ENCODE assay signal across 9 cellular contexts in genomic region chr2:120231974-120232635, GRCh38. TPM values are rescaled to one million over a fixed set of nuclear protein-coding genes. Genes with fewer than 3 reads are reported as not detected.
DNase-seq lines count a peak whose midpoint lies in the region; ATAC-seq and TF ChIP-seq lines count a peak whose summit lies in the region.
"Had no signal": no experiment of that assay in that cellular context is flagged by ENCODE, and none has a peak within 500 bp of the region (broad histone marks: within the 10 kb centered on the region; RNA-seq: fewer than 3 reads in every experiment).

No MANE protein-coding gene starts in this region.

- no peak overlapping the region for H2AK5ac ChIP-seq in trophoblast cell (ENCODE audit: low read length)

- no peak overlapping the region for H2BK12ac ChIP-seq in trophoblast cell (ENCODE audit: low read length)

- H3K4me3 ChIP-seq in BLaER1 treated with 17β-estradiol and CSF1 and Interleukin-3, amounts not matched to agents 10 nM and 100 nM: peak overlapping the region; percentile 43 to 66 (median 53)
- H3K4me3 ChIP-seq in gastroesophageal sphincter: peak overlapping the region; percentile 34 to 46
- H3K4me3 ChIP-seq in spleen: peak overlapping the region; percentile 1 to 69 (median 46)
- H3K4me3 ChIP-seq in trophoblast cell (ENCODE audit: low read depth, low read length): no peak overlapping the region

- H3K4ac ChIP-seq in trophoblast cell (ENCODE audit: low read depth, low read length): no peak overlapping the region

- no peak overlapping the region for H2BK5ac ChIP-seq in trophoblast cell (ENCODE audit: low read depth, low read length, poor library complexity)

- peak overlapping the region; percentile 82 to 95 (median 84) for H3K27ac Mint-ChIP-seq in IgD-negative memory B cell
- peak overlapping the region; percentile 98 for H3K27ac Mint-ChIP-seq in activated CD8-positive, alpha-beta memory T cell treated with anti-CD3 and anti-CD28 coated beads, Interleukin-2, amount 10 ng/mL, durations not matched to agents 7 days and 5 days

- no peak for TF ChIP-seq POLR2A in gastroesophageal sphincter (IDR thresholded peaks at IDR 0.05)
- TF ChIP-seq POLR2A in spleen (IDR thresholded peaks at IDR 0.05): no peak

- WGBS in gastroesophageal sphincter (ENCODE audit: low coverage in 1 of 2), 2 donors: 47 to 55% methylated on average over 6 to 10 of the region's 15 CpGs
- 9 to 14% (median 12%) methylated on average over 12 to 15 of the region's 15 CpGs for WGBS in spleen, 5 donors
- WGBS in trophoblast cell (ENCODE audit: extremely low coverage, insufficient coverage, insufficient read length): no CpG with 5 or more reads among the region's 15 CpGs

- ATAC-seq in activated CD8-positive, alpha-beta memory T cell treated with anti-CD3 and anti-CD28 coated beads, Interleukin-2, amount 10 ng/mL, durations not matched to agents 7 days and 5 days: peak; percentile 93
- ATAC-seq in gastroesophageal sphincter: peak; percentile 61

- H3K36me3 ChIP-seq in BLaER1 treated with 17β-estradiol and CSF1 and Interleukin-3, amounts not matched to agents 10 nM and 100 nM: no peaks in the 10 kb centered on the region
- H3K36me3 ChIP-seq in gastroesophageal sphincter (no peaks in the 10 kb centered on the region), spleen (no peaks in the 10 kb centered on the region), trophoblast cell (ENCODE audit: control insufficient read depth in 1 of 2, insufficient read depth in 2 of 2, low read length in 2 of 2) (no peaks in the 10 kb centered on the region)

- no peaks in the 10 kb centered on the region for H3K79me2 ChIP-seq in trophoblast cell (ENCODE audit: control insufficient read depth, insufficient read depth, low read length, poor library complexity)

- no peaks in the 10 kb centered on the region for H3K27me3 Mint-ChIP-seq in IgD-negative memory B cell
- no peaks in the 10 kb centered on the region for H3K27me3 Mint-ChIP-seq in activated CD8-positive, alpha-beta memory T cell treated with anti-CD3 and anti-CD28 coated beads, Interleukin-2, amount 10 ng/mL, durations not matched to agents 7 days and 5 days

- H3K27me3 ChIP-seq in BLaER1 treated with 17β-estradiol and CSF1 and Interleukin-3, amounts not matched to agents 10 nM and 100 nM: peaks cover 0 to 10% (median 0%) of the 10 kb centered on the region in 11 experiments; a peak in 2 of 22 replicates
- H3K27me3 ChIP-seq in gastroesophageal sphincter: no peaks in the 10 kb centered on the region
- no peaks in the 10 kb centered on the region for H3K27me3 ChIP-seq in spleen (replicated peaks in 1 of 7)
- H3K27me3 ChIP-seq in trophoblast cell (ENCODE audit: insufficient read depth, low read length): no peaks in the 10 kb centered on the region

- peaks cover 19 to 32% (median 31%) of the 10 kb centered on the region in 3 donors for H3K4me1 Mint-ChIP-seq in IgD-negative memory B cell
- H3K4me1 Mint-ChIP-seq in activated CD8-positive, alpha-beta memory T cell treated with anti-CD3 and anti-CD28 coated beads, Interleukin-2, amount 10 ng/mL, durations not matched to agents 7 days and 5 days: peaks cover 48% of the 10 kb centered on the region

- no peaks in the 10 kb centered on the region for H3K79me1 ChIP-seq in trophoblast cell (ENCODE audit: low read length)

- no peak overlapping the region for H3K18ac ChIP-seq in trophoblast cell (ENCODE audit: low read length)

- no peak overlapping the region for H2BK120ac ChIP-seq in trophoblast cell (ENCODE audit: insufficient read depth, low read length, poor library complexity)

- intact Hi-C loops in spleen (cut with DNase I; ENCODE audit: low total_unique reads): no loop called here

- peak overlapping the region; percentile 70 to 93 (median 88) for H3K4me2 ChIP-seq in BLaER1 treated with 17β-estradiol and CSF1 and Interleukin-3, amounts not matched to agents 10 nM and 100 nM
- H3K4me2 ChIP-seq in trophoblast cell (ENCODE audit: low read length): no peak overlapping the region

- no peak for TF ChIP-seq EP300 in gastroesophageal sphincter (IDR thresholded peaks at IDR 0.05)

- H3K36me3 Mint-ChIP-seq in IgD-negative memory B cell: no peaks in the 10 kb centered on the region
- peaks cover 40% of the 10 kb centered on the region for H3K36me3 Mint-ChIP-seq in activated CD8-positive, alpha-beta memory T cell treated with anti-CD3 and anti-CD28 coated beads, Interleukin-2, amount 10 ng/mL, durations not matched to agents 7 days and 5 days

- no peak overlapping the region for H4K91ac ChIP-seq in trophoblast cell (ENCODE audit: low read depth, low read length)

- peaks cover 12 to 64% (median 47%) of the 10 kb centered on the region in 10 experiments for H3K4me1 ChIP-seq in BLaER1 treated with 17β-estradiol and CSF1 and Interleukin-3, amounts not matched to agents 10 nM and 100 nM
- peaks cover 0 to 21% (median 0%) of the 10 kb centered on the region in 3 donors for H3K4me1 ChIP-seq in gastroesophageal sphincter
- H3K4me1 ChIP-seq in spleen: peaks cover 24 to 66% (median 42%) of the 10 kb centered on the region in 6 donors
- peaks cover 2 to 4% of the 10 kb centered on the region in 2 experiments for H3K4me1 ChIP-seq in trophoblast cell (ENCODE audit: control insufficient read depth in 1 of 2, insufficient read depth in 2 of 2, low read length in 2 of 2)

- H3K9me3 Mint-ChIP-seq in IgD-negative memory B cell: peaks cover 0 to 3% (median 0%) of the 10 kb centered on the region in 3 donors
- H3K9me3 Mint-ChIP-seq in activated CD8-positive, alpha-beta memory T cell treated with anti-CD3 and anti-CD28 coated beads, Interleukin-2, amount 10 ng/mL, durations not matched to agents 7 days and 5 days (ENCODE audit: low read depth): no peaks in the 10 kb centered on the region

- DNase-seq in GM20000 (ENCODE audit: low spot score) (peak; percentile 82), spleen (peak; percentile 81), trophoblast cell (no peak), NCI-H2171 (lab: John Stamatoyannopoulos, UW) (no peak)
- peak; percentile 93 for DNase-seq in activated CD8-positive, alpha-beta memory T cell treated with anti-CD3 and anti-CD28 coated beads, Interleukin-2, amount 10 ng/mL, durations not matched to agents 7 days and 5 days

- TF ChIP-seq CTCF in GM20000 (IDR thresholded peaks at IDR 0.05; ENCODE audit: extremely low read depth, missing control alignments) (no peak), gastroesophageal sphincter (IDR thresholded peaks at IDR 0.05) (no peak), spleen (IDR thresholded peaks at IDR 0.05 in 8 of 11, conservative IDR thresholded peaks at IDR 0.05 in 3 of 11) (no peak)

- peak overlapping the region; percentile 89 to 96 (median 92) for H3K4me3 Mint-ChIP-seq in IgD-negative memory B cell
- H3K4me3 Mint-ChIP-seq in activated CD8-positive, alpha-beta memory T cell treated with anti-CD3 and anti-CD28 coated beads, Interleukin-2, amount 10 ng/mL, durations not matched to agents 7 days and 5 days: peak overlapping the region; percentile 97

- H4K8ac ChIP-seq in trophoblast cell (ENCODE audit: low read depth, low read length): no peak overlapping the region

- CTCF ChIA-PET in activated CD8-positive, alpha-beta memory T cell treated with anti-CD3 and anti-CD28 coated beads, Interleukin-2, amount 10 ng/mL, durations not matched to agents 7 days and 5 days (lab: Charles Lee): interaction anchor here (0.7 to 4.9 kb wide), 13 partner anchors 9 to 81 kb away, joined by 3 to 29 read pairs (median 4); partner anchors contain the start of genes RALB and TMEM185B

- peak overlapping the region in 9 of 11 experiments; percentile 5 to 59 (median 52); a peak in 18 of 22 replicates for H3K27ac ChIP-seq in BLaER1 treated with 17β-estradiol and CSF1 and Interleukin-3, amounts not matched to agents 10 nM and 100 nM
- peak overlapping the region in 3 of 4 donors; percentile 33 to 61 (median 51) for H3K27ac ChIP-seq in gastroesophageal sphincter
- peak overlapping the region; percentile 64 to 91 (median 88) for H3K27ac ChIP-seq in spleen
- H3K27ac ChIP-seq in trophoblast cell (ENCODE audit: low read depth, low read length): no peak overlapping the region
- H3K27ac ChIP-seq: HL-60 had no signal

- no peak overlapping the region for H3K14ac ChIP-seq in trophoblast cell (ENCODE audit: low read length)

- no peak overlapping the region for H4K12ac ChIP-seq in trophoblast cell (ENCODE audit: low read depth, low read length)

- peak overlapping the region; percentile 38 to 72 (median 65) for H3K9ac ChIP-seq in BLaER1 treated with 17β-estradiol and CSF1 and Interleukin-3, amounts not matched to agents 10 nM and 100 nM
- H3K9ac ChIP-seq in trophoblast cell (ENCODE audit: low read length): no peak overlapping the region

- H3K9me3 ChIP-seq in BLaER1 treated with 17β-estradiol and CSF1 and Interleukin-3, amounts not matched to agents 10 nM and 100 nM (replicated peaks in 1 of 11): peaks cover 0 to 6% (median 0%) of the 10 kb centered on the region in 11 experiments; a peak in 2 of 22 replicates
- H3K9me3 ChIP-seq in gastroesophageal sphincter: no peaks in the 10 kb centered on the region
- H3K9me3 ChIP-seq in spleen: no peaks in the 10 kb centered on the region
- H3K9me3 ChIP-seq in trophoblast cell (ENCODE audit: insufficient read depth, low read depth, low read length): peaks cover 4% of the 10 kb centered on the region

- no peak overlapping the region for H3K23ac ChIP-seq in trophoblast cell (ENCODE audit: low read length)

- no peak overlapping the region for H2AFZ ChIP-seq in trophoblast cell (ENCODE audit: insufficient read depth, low read length, poor library complexity)

- H4K20me1 ChIP-seq in BLaER1 treated with 17β-estradiol and CSF1 and Interleukin-3, amounts not matched to agents 10 nM and 100 nM: no peaks in the 10 kb centered on the region

RNA-seq across cellular contexts. Expression of gene TMEM185B, which starts 8.9 kb away (rescaled TPM):
- polyA plus RNA-seq in IgD-negative memory B cell (29.1 TPM), spleen (1 to 10 TPM; 3.9 to 5.5 (median 4.0) TPM)
- total RNA-seq in activated CD8-positive, alpha-beta memory T cell treated with anti-CD3 and anti-CD28 coated beads, Interleukin-2, amount 10 ng/mL, durations not matched to agents 7 days and 5 days: 10 to 100 TPM; 20.3 to 21.4 TPM
- total RNA-seq in gastroesophageal sphincter (10 to 100 TPM; 22.8 to 28.9 (median 25.3) TPM), spleen (10 to 100 TPM; 18.3 to 35.6 (median 23.6) TPM)
- polyA plus RNA-seq in trophoblast cell (2013): 10.6 and 10.8 TPM in 2 replicates

RNA-seq across cellular contexts. Expression of gene RALB, which starts 20.5 kb away (rescaled TPM):
- polyA plus RNA-seq in IgD-negative memory B cell (81.7 TPM), spleen (10 to 100 TPM; 26.6 to 61.5 (median 38.0) TPM)
- total RNA-seq in activated CD8-positive, alpha-beta memory T cell treated with anti-CD3 and anti-CD28 coated beads, Interleukin-2, amount 10 ng/mL, durations not matched to agents 7 days and 5 days: 10 to 100 TPM; 36.7 to 41.8 TPM
- total RNA-seq in gastroesophageal sphincter (10 to 100 TPM; 35.5 to 56.6 (median 53.4) TPM), spleen (100 to 1,000 TPM in 3 of 7 donors, 10 to 100 TPM in 4; 67.2 to 126 (median 96.3) TPM)
- polyA plus RNA-seq in trophoblast cell (2013): 61.1 and 61.5 TPM in 2 replicates

Comparison
In these comparisons a context has a peak if more than half of its experiments do, and no peak if none do; other contexts are left out.
1. DNase-seq: peak in GM20000 (single experiment), activated CD8-positive, alpha-beta memory T cell treated with anti-CD3 and anti-CD28 coated beads, Interleukin-2, amount 10 ng/mL, durations not matched to agents 7 days and 5 days (single experiment) and spleen (single experiment); none in trophoblast cell (0 of 2) and NCI-H2171 (single experiment).